In genomic region chr12:3361156-3361555, GRCh38 we compare ENCODE assay signal across 21 cellular contexts.
"Had no signal": no experiment of that assay in that cellular context is flagged by ENCODE, and none has a peak within 500 bp of the region (broad histone marks: within the 10 kb centered on the region; RNA-seq: fewer than 3 reads in every experiment).

No MANE protein-coding gene starts in this region.

- H3K9me3 ChIP-seq: left lung, lower lobe of right lung, mucosa of descending colon, ovary, right atrium auricular region, tibial nerve had no signal

- H3K36me3 ChIP-seq: left lung, lower lobe of right lung, ovary, right atrium auricular region, tibial nerve had no signal

- FAIRE-seq: kidney had no signal

- H3K4me3 ChIP-seq: left lung, lower lobe of right lung, mucosa of descending colon, ovary, right atrium auricular region, smooth muscle cell, tibial nerve had no signal

- ATAC-seq: left colon; left lung; lower lobe of right lung; mucosa of descending colon; naive thymus-derived CD4-positive, alpha-beta T cell; stimulated activated memory B cell treated with anti-CD40 and anti-IgM and Interleukin-4, amounts not matched to agents 10 μg/mL and 1 μg/mL and 100 μg/mL, for 72 hours; stimulated activated naive CD8-positive, alpha-beta T cell treated with anti-CD3 and anti-CD28 coated beads, Interleukin-15, amount 100 ng/mL, for 72 hours had no signal

- H3K4me2 ChIP-seq: smooth muscle cell had no signal

- H3K27ac ChIP-seq: left lung, lower lobe of right lung, ovary, right atrium auricular region, tibial nerve had no signal

- DNase-seq: hippocampal formation; kidney; left colon; left lung; lower lobe of right lung; mammary epithelial cell; mesenchymal stem cell; mucosa of descending colon; naive thymus-derived CD4-positive, alpha-beta T cell; ovary; stimulated activated CD4-positive, alpha-beta T cell treated with anti-CD3 and anti-CD28 coated beads, Interleukin-1b, Interleukin-23, amount 100 ng/mL, for 48 hours; stimulated activated CD4-positive, alpha-beta T cell treated with anti-CD3 and anti-CD28 coated beads, Interleukin-2, amount 100 ng/mL, for 48 hours; stimulated activated CD4-positive, alpha-beta T cell treated with anti-CD3 and anti-CD28 coated beads, Interleukin-4, amount 100 ng/mL, for 4 hours; stimulated activated CD8-positive, alpha-beta memory T cell treated with anti-CD3 and anti-CD28 coated beads, Interleukin-4, amount 100 ng/mL, for 48 hours; stimulated activated naive CD4-positive, alpha-beta T cell treated with Interleukin-2 at 50 U/mL for 16 hours; stimulated activated naive CD8-positive, alpha-beta T cell treated with anti-CD3 and anti-CD28 coated beads, Interleukin-15, amount 100 ng/mL, for 72 hours; substantia nigra had no signal
